19 cellular contexts compared by ENCODE assay signal in the genomic region with DNA sequence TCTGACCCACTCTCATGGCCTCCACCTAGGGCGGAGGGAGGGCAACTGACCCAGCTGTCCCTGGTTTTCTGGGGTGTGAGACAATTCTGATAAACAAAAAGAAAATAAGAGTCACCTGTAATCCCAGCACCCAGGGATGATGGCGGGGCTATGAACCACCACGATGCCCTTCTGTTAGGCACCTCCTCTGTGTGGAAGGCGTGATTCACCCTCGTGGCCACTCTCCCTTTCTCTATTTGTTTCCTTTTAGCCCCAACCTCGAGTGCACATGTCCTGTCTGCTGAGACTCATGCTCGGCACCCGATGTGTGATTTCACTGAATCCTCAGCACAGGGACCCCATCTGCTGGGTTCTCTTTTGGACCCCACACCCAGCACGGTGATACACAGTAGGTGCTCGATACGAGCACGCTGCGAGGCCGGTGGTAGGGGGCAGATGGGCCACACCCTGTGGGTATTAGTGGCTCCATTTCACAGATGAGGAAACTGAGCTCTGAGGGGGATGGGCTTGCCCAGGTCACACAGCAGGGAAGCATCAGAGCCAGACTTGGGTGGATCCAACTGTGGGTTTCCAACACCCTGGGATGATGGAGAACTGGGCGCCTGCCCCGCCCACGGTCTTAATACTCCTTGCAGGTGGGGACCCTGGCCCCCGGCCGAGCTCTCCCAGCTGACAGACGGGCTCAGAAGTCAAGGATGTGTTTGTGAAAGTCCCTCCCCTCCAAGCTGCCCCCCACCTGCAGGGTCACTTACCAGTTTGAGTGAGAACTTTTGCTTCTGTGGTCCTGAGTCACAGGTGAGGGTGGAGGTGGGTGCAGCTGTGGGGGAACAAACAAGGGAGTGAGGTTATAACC. TPM values are rescaled to one million over a fixed set of nuclear protein-coding genes. Genes with fewer than 3 reads are reported as not detected.
DNase-seq lines count a peak whose midpoint lies in the region; ATAC-seq, FAIRE-seq and TF ChIP-seq lines count a peak whose summit lies in the region.
"Had no signal": no experiment of that assay in that cellular context is flagged by ENCODE, and none has a peak within 500 bp of the region (broad histone marks: within the 10 kb centered on the region; RNA-seq: fewer than 3 reads in every experiment).

No MANE protein-coding gene starts in this region.

- H3K9me3 Mint-ChIP-seq in activated CD8-positive, alpha-beta T cell treated with anti-CD3 and anti-CD28 coated beads for 36 hours = no peaks in the 10 kb centered on the region
- no peaks in the 10 kb centered on the region for H3K9me3 Mint-ChIP-seq in activated CD8-positive, alpha-beta T cell treated with anti-CD3 and anti-CD28 coated beads, Interleukin-2, amount 10 ng/mL, durations not matched to agents 7 days and 5 days (ENCODE audit: insufficient read depth)

- no peak for FAIRE-seq in GM12891 (lab: Jason Lieb, UNC)
- FAIRE-seq: D721Med had no signal

- no peaks in the 10 kb centered on the region for H3K27me3 Mint-ChIP-seq in activated CD8-positive, alpha-beta T cell treated with anti-CD3 and anti-CD28 coated beads for 36 hours
- H3K27me3 Mint-ChIP-seq in activated CD8-positive, alpha-beta T cell treated with anti-CD3 and anti-CD28 coated beads, Interleukin-2, amount 10 ng/mL, durations not matched to agents 7 days and 5 days (ENCODE audit: low read depth) = no peaks in the 10 kb centered on the region

- peak; percentile 56 for DNase-seq in activated CD8-positive, alpha-beta T cell treated with anti-CD3 and anti-CD28 coated beads for 36 hours
- DNase-seq in activated CD8-positive, alpha-beta T cell treated with anti-CD3 and anti-CD28 coated beads, Interleukin-2, amount 10 ng/mL, durations not matched to agents 7 days and 5 days = no peak
- peak; percentile 21 for DNase-seq in stimulated activated CD4-positive, alpha-beta T cell treated with anti-CD3 and anti-CD28 coated beads, Interleukin-15, amount 100 ng/mL, for 24 hours
- no peak for DNase-seq in stimulated activated CD4-positive, alpha-beta T cell treated with anti-CD3 and anti-CD28 coated beads, Interleukin-4, amount 100 ng/mL, for 24 hours
- DNase-seq in stimulated activated CD8-positive, alpha-beta memory T cell treated with anti-CD3 and anti-CD28 coated beads, Interleukin-4, amount 100 ng/mL, for 48 hours = peak; percentile 49
- DNase-seq in GM12891 (ENCODE audit: insufficient read length, low spot score) = no peak
- no peak for DNase-seq in T-helper 9 cell
- DNase-seq: BE2C, EL, NCI-H1417 treated with DMSO at 0.1 percent for 48 hours, NCI-H187, NCI-H526 treated with DMSO at 0.1 percent for 48 hours, PC-3, SHP77 had no signal

- intact Hi-C loops in activated CD8-positive, alpha-beta T cell treated with anti-CD3 and anti-CD28 coated beads for 36 hours (cut with micrococcal nuclease) = no loop called here

- POLR2A ChIA-PET in activated CD8-positive, alpha-beta T cell treated with anti-CD3 and anti-CD28 coated beads for 36 hours (lab: Charles Lee) = no interaction called here
- POLR2A ChIA-PET in activated CD8-positive, alpha-beta T cell treated with anti-CD3 and anti-CD28 coated beads, Interleukin-2, amount 10 ng/mL, durations not matched to agents 7 days and 5 days (lab: Charles Lee) = interaction anchor here (0.5 kb wide), 1 partner anchor 19 kb away, joined by 3 read pairs; no protein-coding TSS in a partner anchor

- H3K4me1 Mint-ChIP-seq in activated CD8-positive, alpha-beta T cell treated with anti-CD3 and anti-CD28 coated beads for 36 hours (ENCODE audit: low read depth) = peaks cover 32% of the 10 kb centered on the region
- H3K4me1 Mint-ChIP-seq in activated CD8-positive, alpha-beta T cell treated with anti-CD3 and anti-CD28 coated beads, Interleukin-2, amount 10 ng/mL, durations not matched to agents 7 days and 5 days (ENCODE audit: low read depth) = peaks cover 39% of the 10 kb centered on the region

- H3K36me3 Mint-ChIP-seq in activated CD8-positive, alpha-beta T cell treated with anti-CD3 and anti-CD28 coated beads for 36 hours (ENCODE audit: low read depth) = peaks cover 33% of the 10 kb centered on the region
- H3K36me3 Mint-ChIP-seq in activated CD8-positive, alpha-beta T cell treated with anti-CD3 and anti-CD28 coated beads, Interleukin-2, amount 10 ng/mL, durations not matched to agents 7 days and 5 days (ENCODE audit: low read depth) = peaks cover 65% of the 10 kb centered on the region

- peak; percentile 48 for ATAC-seq in activated CD8-positive, alpha-beta T cell treated with anti-CD3 and anti-CD28 coated beads for 36 hours
- no peak for ATAC-seq in activated CD8-positive, alpha-beta T cell treated with anti-CD3 and anti-CD28 coated beads, Interleukin-2, amount 10 ng/mL, durations not matched to agents 7 days and 5 days
- ATAC-seq: PC-3 had no signal

- no peak for TF ChIP-seq POLR2A in GM12891 (IDR thresholded peaks at IDR 0.05; ENCODE audit: low read depth, low read length)

- no peak for TF ChIP-seq CTCF in activated CD8-positive, alpha-beta T cell treated with anti-CD3 and anti-CD28 coated beads for 36 hours (IDR thresholded peaks at IDR 0.05)

- CTCF ChIA-PET in activated CD8-positive, alpha-beta T cell treated with anti-CD3 and anti-CD28 coated beads for 36 hours (lab: Charles Lee) = no interaction called here
- CTCF ChIA-PET in activated CD8-positive, alpha-beta T cell treated with anti-CD3 and anti-CD28 coated beads, Interleukin-2, amount 10 ng/mL, durations not matched to agents 7 days and 5 days (lab: Charles Lee) = no interaction called here

- no peak overlapping the region for H3K4me3 Mint-ChIP-seq in activated CD8-positive, alpha-beta T cell treated with anti-CD3 and anti-CD28 coated beads for 36 hours
- no peak overlapping the region for H3K4me3 Mint-ChIP-seq in activated CD8-positive, alpha-beta T cell treated with anti-CD3 and anti-CD28 coated beads, Interleukin-2, amount 10 ng/mL, durations not matched to agents 7 days and 5 days

- no peak overlapping the region for H3K27ac Mint-ChIP-seq in activated CD8-positive, alpha-beta T cell treated with anti-CD3 and anti-CD28 coated beads for 36 hours
- no peak overlapping the region for H3K27ac Mint-ChIP-seq in activated CD8-positive, alpha-beta T cell treated with anti-CD3 and anti-CD28 coated beads, Interleukin-2, amount 10 ng/mL, durations not matched to agents 7 days and 5 days

TF ChIP-seq in GM12891, 5 proteins besides CTCF, POLR2A, EP300 and RAD21:
- no peak for TF ChIP-seq TAF1 (IDR thresholded peaks at IDR 0.05; ENCODE audit: low read depth, low read length)
- TF ChIP-seq POU2F2 (IDR thresholded peaks at IDR 0.05; ENCODE audit: low read depth, low read length) = no peak
- TF ChIP-seq POLR2AphosphoS5 (IDR thresholded peaks at IDR 0.05; ENCODE audit: low read depth, low read length) = no peak
- TF ChIP-seq SPI1 (IDR thresholded peaks at IDR 0.05; ENCODE audit: low read depth, low read length) = no peak
- TF ChIP-seq PAX5 (IDR thresholded peaks at IDR 0.05; ENCODE audit: insufficient read depth, low read length, severe bottlenecking) = no peak

RNA-seq across cellular contexts. Expression of a gene that starts 24.9 kb away (rescaled TPM):
- total RNA-seq in activated CD8-positive, alpha-beta T cell treated with anti-CD3 and anti-CD28 coated beads for 36 hours = 10 to 100 TPM; 37.4 to 38.0 TPM
- 10 to 100 TPM; 67.7 to 74.8 TPM for total RNA-seq in activated CD8-positive, alpha-beta T cell treated with anti-CD3 and anti-CD28 coated beads, Interleukin-2, amount 10 ng/mL, durations not matched to agents 7 days and 5 days
- 25.9 TPM for polyA plus RNA-seq in GM12891 (2012; ENCODE audit: low read depth, missing spikeins)

RNA-seq across cellular contexts. Expression of a gene that starts 25.5 kb away (rescaled TPM):
- 1 to 10 TPM; 8.9 to 9.2 TPM for total RNA-seq in activated CD8-positive, alpha-beta T cell treated with anti-CD3 and anti-CD28 coated beads for 36 hours
- 1 to 10 TPM; 8.3 to 9.0 TPM for total RNA-seq in activated CD8-positive, alpha-beta T cell treated with anti-CD3 and anti-CD28 coated beads, Interleukin-2, amount 10 ng/mL, durations not matched to agents 7 days and 5 days
- polyA plus RNA-seq in GM12891 (2012; ENCODE audit: low read depth, missing spikeins) = 4.4 TPM

RNA-seq across cellular contexts. Expression of a gene that starts 39.3 kb away (rescaled TPM):
- not detected for total RNA-seq in activated CD8-positive, alpha-beta T cell treated with anti-CD3 and anti-CD28 coated beads for 36 hours
- not detected for total RNA-seq in activated CD8-positive, alpha-beta T cell treated with anti-CD3 and anti-CD28 coated beads, Interleukin-2, amount 10 ng/mL, durations not matched to agents 7 days and 5 days
- polyA plus RNA-seq in GM12891 (2012; ENCODE audit: low read depth, missing spikeins) = not detected
- total RNA-seq: A673, H4, HT1080, PC-3, RPMI7951 had no signal

Comparison
In these comparisons a context has a peak if more than half of its experiments do, and no peak if none do; other contexts are left out.
1. DNase-seq: peak in activated CD8-positive, alpha-beta T cell treated with anti-CD3 and anti-CD28 coated beads for 36 hours (single experiment), stimulated activated CD4-positive, alpha-beta T cell treated with anti-CD3 and anti-CD28 coated beads, Interleukin-15, amount 100 ng/mL, for 24 hours (single experiment) and stimulated activated CD8-positive, alpha-beta memory T cell treated with anti-CD3 and anti-CD28 coated beads, Interleukin-4, amount 100 ng/mL, for 48 hours (single experiment); none in activated CD8-positive, alpha-beta T cell treated with anti-CD3 and anti-CD28 coated beads, Interleukin-2, amount 10 ng/mL, durations not matched to agents 7 days and 5 days (single experiment), stimulated activated CD4-positive, alpha-beta T cell treated with anti-CD3 and anti-CD28 coated beads, Interleukin-4, amount 100 ng/mL, for 24 hours (single experiment), GM12891 (single experiment) and T-helper 9 cell (single experiment).